In genomic region chr2:73870084-73870483, GRCh38 we compare ENCODE assay signal across 9 cellular contexts. TPM values are rescaled to one million over a fixed set of nuclear protein-coding genes. Genes with fewer than 3 reads are reported as not detected.
DNase-seq lines count a peak whose midpoint lies in the region; ATAC-seq lines count a peak whose summit lies in the region.
"Had no signal": no experiment of that assay in that cellular context is flagged by ENCODE, and none has a peak within 500 bp of the region (broad histone marks: within the 10 kb centered on the region; RNA-seq: fewer than 3 reads in every experiment).

No MANE protein-coding gene starts in this region.

- peaks cover 4% of the 10 kb centered on the region for H3K9me3 ChIP-seq in trophoblast cell (ENCODE audit: insufficient read depth, low read depth, low read length)

- H3K14ac ChIP-seq in trophoblast cell (ENCODE audit: low read length): no peak overlapping the region

- no peak overlapping the region for H3K4ac ChIP-seq in trophoblast cell (ENCODE audit: low read depth, low read length)

- H4K12ac ChIP-seq in trophoblast cell (ENCODE audit: low read depth, low read length): no peak overlapping the region

- H3K36me3 ChIP-seq in trophoblast cell (ENCODE audit: control insufficient read depth in 1 of 2, insufficient read depth in 2 of 2, low read length in 2 of 2): peaks cover 0 to 12% of the 10 kb centered on the region in 2 experiments

- DNase-seq in GM04504 (ENCODE audit: low read depth): peak; percentile 42
- peak; percentile 61 for DNase-seq in brain pericyte (ENCODE audit: low read depth, low spot score)
- DNase-seq in left cardiac atrium: peak; percentile 77
- DNase-seq in skeletal muscle cell (ENCODE audit: low read depth): peak; percentile 96
- no peak for DNase-seq in trophoblast cell
- DNase-seq in SK-N-DZ (ENCODE audit: low spot score): no peak
- DNase-seq in NCI-H774 (lab: John Stamatoyannopoulos, UW): no peak

- H2BK5ac ChIP-seq in trophoblast cell (ENCODE audit: low read depth, low read length, poor library complexity): no peak overlapping the region

- H3K79me1 ChIP-seq in trophoblast cell (ENCODE audit: low read length): no peaks in the 10 kb centered on the region

- no peaks in the 10 kb centered on the region for H3K4me1 ChIP-seq in trophoblast cell (ENCODE audit: control insufficient read depth in 1 of 2, insufficient read depth in 2 of 2, low read length in 2 of 2)

- H3K4me3 ChIP-seq in skeletal muscle cell (ENCODE audit: low read depth, low read length) (no peak overlapping the region), trophoblast cell (ENCODE audit: low read depth, low read length) (no peak overlapping the region)

- H3K27ac ChIP-seq in trophoblast cell (ENCODE audit: low read depth, low read length): no peak overlapping the region

- H4K91ac ChIP-seq in trophoblast cell (ENCODE audit: low read depth, low read length): no peak overlapping the region

- H3K4me2 ChIP-seq in trophoblast cell (ENCODE audit: low read length): no peak overlapping the region

- no peak overlapping the region for H3K23ac ChIP-seq in trophoblast cell (ENCODE audit: low read length)

- no peak overlapping the region for H2BK120ac ChIP-seq in trophoblast cell (ENCODE audit: insufficient read depth, low read length, poor library complexity)

- H2AFZ ChIP-seq in trophoblast cell (ENCODE audit: insufficient read depth, low read length, poor library complexity): no peak overlapping the region

- ATAC-seq in left cardiac atrium: peak; percentile 95
- no peak for ATAC-seq in HG03097 (IDR thresholded peaks at IDR 0.05; ENCODE audit: low FRiP score, unreplicated experiment)

- no peaks in the 10 kb centered on the region for H3K79me2 ChIP-seq in trophoblast cell (ENCODE audit: control insufficient read depth, insufficient read depth, low read length, poor library complexity)

- H3K9ac ChIP-seq in trophoblast cell (ENCODE audit: low read length): no peak overlapping the region

- no peak overlapping the region for H4K8ac ChIP-seq in trophoblast cell (ENCODE audit: low read depth, low read length)

- H2BK12ac ChIP-seq in trophoblast cell (ENCODE audit: low read length): no peak overlapping the region

- no CpG with 5 or more reads among the region's 4 CpGs for WGBS in trophoblast cell (ENCODE audit: extremely low coverage, insufficient coverage, insufficient read length)

- H3K27me3 ChIP-seq in trophoblast cell (ENCODE audit: insufficient read depth, low read length): no peaks in the 10 kb centered on the region

- no peak overlapping the region for H2AK5ac ChIP-seq in trophoblast cell (ENCODE audit: low read length)

- H3K18ac ChIP-seq in trophoblast cell (ENCODE audit: low read length): no peak overlapping the region

- intact Hi-C loops in left cardiac atrium (cut with DNase I): no loop called here

RNA-seq across cellular contexts. Expression of gene ACTG2, which starts 22.7 kb away (rescaled TPM):
- 10 to 100 TPM; 12.1 to 13.5 TPM for total RNA-seq in left cardiac atrium
- 5.7 and 5.8 TPM in 2 replicates for polyA plus RNA-seq in trophoblast cell (2013)
- not detected in 2 replicates for polyA plus RNA-seq in SK-N-DZ (2014; cell fraction: cytosol; rRNA removed)
- polyA plus RNA-seq in SK-N-DZ (2014; cell fraction: nucleus; rRNA removed): not detected in 2 replicates
- polyA plus RNA-seq: IgD-negative memory B cell had no signal

RNA-seq across cellular contexts. Expression of gene STAMBP, which starts 41.3 kb away (rescaled TPM):
- 10 to 100 TPM; 31.1 to 33.5 TPM for total RNA-seq in left cardiac atrium
- polyA plus RNA-seq in trophoblast cell (2013): 37.4 and 40.8 TPM in 2 replicates
- 53.0 and 65.2 TPM in 2 replicates for polyA plus RNA-seq in SK-N-DZ (2014; cell fraction: cytosol; rRNA removed)
- polyA plus RNA-seq in SK-N-DZ (2014; cell fraction: nucleus; rRNA removed): 43.2 and 70.2 TPM in 2 replicates

RNA-seq across cellular contexts. Expression of gene DGUOK, which starts 56.6 kb away (rescaled TPM):
- total RNA-seq in left cardiac atrium: 10 to 100 TPM; 25.2 to 33.7 TPM
- polyA plus RNA-seq in trophoblast cell (2013): 94.1 and 96.1 TPM in 2 replicates
- polyA plus RNA-seq in SK-N-DZ (2014; cell fraction: cytosol; rRNA removed): 145 and 154 TPM in 2 replicates
- 97.8 and 110 TPM in 2 replicates for polyA plus RNA-seq in SK-N-DZ (2014; cell fraction: nucleus; rRNA removed)

Comparison
In these comparisons a context has a peak if more than half of its experiments do, and no peak if none do; other contexts are left out.
1. DNase-seq: peak in GM04504 (single experiment), brain pericyte (single experiment), left cardiac atrium (single experiment) and skeletal muscle cell (single experiment); none in trophoblast cell (0 of 2), SK-N-DZ (single experiment) and NCI-H774 (single experiment).